In genomic region chr2:171416009-171416926, GRCh38 we compare ENCODE assay signal across 8 cellular contexts. TPM values are rescaled to one million over a fixed set of nuclear protein-coding genes. Genes with fewer than 3 reads are reported as not detected.
DNase-seq lines count a peak whose midpoint lies in the region; ATAC-seq and TF ChIP-seq lines count a peak whose summit lies in the region.

No MANE protein-coding gene starts in this region.

- 48 to 55% methylated on average over 5 to 7 of the region's 7 CpGs for WGBS in endodermal cell (ENCODE audit: insufficient coverage in 1 of 2, insufficient read length in 1 of 2), 2 experiments

- no peaks in the 10 kb centered on the region for H3K27me3 ChIP-seq in endodermal cell (ENCODE audit: control insufficient read depth, insufficient read depth, low read length, poor library complexity, severe bottlenecking)

- H3K4me1 ChIP-seq in endodermal cell (ENCODE audit: control insufficient read depth, insufficient read depth, low read length) = no peaks in the 10 kb centered on the region

- H3K9me3 Mint-ChIP-seq in endodermal cell = no peaks in the 10 kb centered on the region

- TF ChIP-seq CTCF in endodermal cell (conservative IDR thresholded peaks at IDR 0.05) = peak; percentile 94

- no peak overlapping the region for H3K9ac ChIP-seq in endodermal cell (ENCODE audit: extremely low read depth, low read length, poor library complexity, severe bottlenecking)

- no peaks in the 10 kb centered on the region for H3K9me3 ChIP-seq in endodermal cell (ENCODE audit: control insufficient read depth, low read length)

- H3K36me3 Mint-ChIP-seq in endodermal cell (ENCODE audit: low read depth) = peaks cover 5% of the 10 kb centered on the region

- H3K27me3 Mint-ChIP-seq in endodermal cell (ENCODE audit: insufficient read depth) = no peaks in the 10 kb centered on the region

- peak; percentile 78 for DNase-seq in D341Med (ENCODE audit: low spot score)
- peak; percentile 59 for DNase-seq in HS-27A (ENCODE audit: low read depth)
- DNase-seq in NK-92 treated with Interleukin-12 subunit alpha and Interleukin-12 subunit beta, amount 100 ng/mL, for 24 hours (lab: John Stamatoyannopoulos, UW) = peak; percentile 24
- peak; percentile 47 to 62 for DNase-seq in activated CD8-positive, alpha-beta memory T cell treated with anti-CD3 and anti-CD28 coated beads for 4 hours (ENCODE audit: low read depth in 2 of 2)
- peak; percentile 95 for DNase-seq in endodermal cell
- DNase-seq in midbrain (lab: John Stamatoyannopoulos, UW) = peak; percentile 82
- DNase-seq in stimulated activated CD8-positive, alpha-beta memory T cell treated with anti-CD3 and anti-CD28 coated beads, Interleukin-2, amount 100 ng/mL, for 48 hours (ENCODE audit: low read depth in 2 of 2) = peak; percentile 52 to 68

- H3K4me1 Mint-ChIP-seq in endodermal cell = peaks cover 4% of the 10 kb centered on the region

- peak; percentile 95 for ATAC-seq in GM21381 (IDR thresholded peaks at IDR 0.05; ENCODE audit: unreplicated experiment)

- H3K4me3 ChIP-seq in endodermal cell (ENCODE audit: low read length) = no peak overlapping the region

- no peak overlapping the region for H3K27ac Mint-ChIP-seq in endodermal cell

- peak overlapping the region; percentile 44 for H3K27ac ChIP-seq in endodermal cell (ENCODE audit: low read depth, low read length)

- no peak overlapping the region for H3K4me3 Mint-ChIP-seq in endodermal cell

- H3K36me3 ChIP-seq in endodermal cell (ENCODE audit: control insufficient read depth, insufficient read depth, low read length) = no peaks in the 10 kb centered on the region

RNA-seq across cellular contexts. Expression of gene METTL8, which starts 17.5 kb away (rescaled TPM):
- 10 to 100 TPM; 20.3 to 33.6 TPM for total RNA-seq in endodermal cell
- polyA plus RNA-seq in endodermal cell (2013, experiment 1 of 2) = 17.6 TPM
- 13.4 TPM for polyA plus RNA-seq in endodermal cell (2013, experiment 2 of 2)

RNA-seq across cellular contexts. Expression of gene DCAF17, which starts 17.8 kb away (rescaled TPM):
- total RNA-seq in endodermal cell = 10 to 100 TPM; 22.7 to 31.7 TPM
- 22.7 TPM for polyA plus RNA-seq in endodermal cell (2013, experiment 1 of 2)
- 17.8 TPM for polyA plus RNA-seq in endodermal cell (2013, experiment 2 of 2)

Comparison
In these comparisons a context has a peak if more than half of its experiments do, and no peak if none do; other contexts are left out.
1. DNase-seq: peak in every context shown above with its lines; median percentile 95 in endodermal cell; 82 in midbrain; 78 in D341Med; 60 in stimulated activated CD8-positive, alpha-beta memory T cell treated with anti-CD3 and anti-CD28 coated beads, Interleukin-2, amount 100 ng/mL, for 48 hours; 59 in HS-27A; 54 in activated CD8-positive, alpha-beta memory T cell treated with anti-CD3 and anti-CD28 coated beads for 4 hours; 24 in NK-92 treated with Interleukin-12 subunit alpha and Interleukin-12 subunit beta, amount 100 ng/mL, for 24 hours.